ENCODE assay signal across 18 cellular contexts in genomic region chr1:244304156-244304555, GRCh38.
DNase-seq lines count a peak whose midpoint lies in the region; TF ChIP-seq lines count a peak whose summit lies in the region.
"Had no signal": no experiment of that assay in that cellular context is flagged by ENCODE, and none has a peak within 500 bp of the region (broad histone marks: within the 10 kb centered on the region; RNA-seq: fewer than 3 reads in every experiment).

No MANE protein-coding gene starts in this region.

- H3K27me3 Mint-ChIP-seq in CD8-positive, alpha-beta memory T cell: no peaks in the 10 kb centered on the region
- peaks cover 6% of the 10 kb centered on the region for H3K27me3 Mint-ChIP-seq in nephron progenitor cell (ENCODE audit: low read depth, poor library complexity)
- H3K27me3 Mint-ChIP-seq: activated T-helper 17 cell treated with anti-CD3 and anti-CD28 coated beads, Interleukin-2, amount 50 U/mL, for 72 hours had no signal

- H3K27ac Mint-ChIP-seq in CD8-positive, alpha-beta memory T cell: peak overlapping the region in 2 of 8 donors; percentile 63 to 78
- H3K27ac Mint-ChIP-seq in nephron progenitor cell: peak overlapping the region; percentile 62
- H3K27ac Mint-ChIP-seq: activated T-helper 17 cell treated with anti-CD3 and anti-CD28 coated beads, Interleukin-2, amount 50 U/mL, for 72 hours had no signal

- H3K4me3 Mint-ChIP-seq in CD8-positive, alpha-beta memory T cell: no peak overlapping the region
- H3K4me3 Mint-ChIP-seq in nephron progenitor cell: no peak overlapping the region
- H3K4me3 Mint-ChIP-seq: activated T-helper 17 cell treated with anti-CD3 and anti-CD28 coated beads, Interleukin-2, amount 50 U/mL, for 72 hours; neural crest cell had no signal

- CTCF ChIA-PET in CD8-positive, alpha-beta memory T cell (lab: Charles Lee): no interaction called here
- CTCF ChIA-PET in RWPE1 (lab: Yijun Ruan, JAX): interaction anchor here (0.8 kb wide), 1 partner anchor 45 kb away, joined by 4 read pairs; no protein-coding TSS in a partner anchor

- H3K4me3 ChIP-seq in CD8-positive, alpha-beta memory T cell (ENCODE audit: low read length): no peak overlapping the region

- peak overlapping the region; percentile 65 for H3K27ac ChIP-seq in CD8-positive, alpha-beta memory T cell (ENCODE audit: low read depth, low read length)
- 0 out of 2 replicates have a peak overlapping the region, but pooled peaks have one; percentile 15 for H3K27ac ChIP-seq in RWPE1

- no peaks in the 10 kb centered on the region for H3K36me3 ChIP-seq in CD8-positive, alpha-beta memory T cell (ENCODE audit: insufficient read depth, low read length)

- no peaks in the 10 kb centered on the region for H3K9me3 ChIP-seq in CD8-positive, alpha-beta memory T cell (ENCODE audit: low read length)

- H3K4me1 Mint-ChIP-seq in CD8-positive, alpha-beta memory T cell: peaks cover 6 to 9% (median 6%) of the 10 kb centered on the region in 3 donors
- peaks cover 45% of the 10 kb centered on the region for H3K4me1 Mint-ChIP-seq in nephron progenitor cell

- H3K27me3 ChIP-seq in CD8-positive, alpha-beta memory T cell (ENCODE audit: insufficient read depth, low read length, poor library complexity, severe bottlenecking): no peaks in the 10 kb centered on the region

- POLR2A ChIA-PET in CD8-positive, alpha-beta memory T cell (lab: Charles Lee): no interaction called here
- POLR2A ChIA-PET in RWPE1 (lab: Yijun Ruan, JAX; ENCODE audit: low non-redundant PET): no interaction called here

- TF ChIP-seq CTCF in RWPE1 (conservative IDR thresholded peaks at IDR 0.05; ENCODE audit: low read depth): no peak
- no peak for TF ChIP-seq CTCF in nephron progenitor cell (IDR thresholded peaks at IDR 0.05)

- H3K9me3 Mint-ChIP-seq in CD8-positive, alpha-beta memory T cell: no peaks in the 10 kb centered on the region
- H3K9me3 Mint-ChIP-seq in nephron progenitor cell: peaks cover 35% of the 10 kb centered on the region
- H3K9me3 Mint-ChIP-seq: activated T-helper 17 cell treated with anti-CD3 and anti-CD28 coated beads, Interleukin-2, amount 50 U/mL, for 72 hours had no signal

- H3K4me1 ChIP-seq in CD8-positive, alpha-beta memory T cell (ENCODE audit: insufficient read depth, low read length): no peaks in the 10 kb centered on the region

- no peak for DNase-seq in CD8-positive, alpha-beta memory T cell
- DNase-seq in RWPE1 (ENCODE audit: low spot score): no peak
- DNase-seq in fibroblast of gingiva (ENCODE audit: low read depth): peak; percentile 13
- DNase-seq in nephron progenitor cell: no peak
- no peak for DNase-seq in stimulated activated naive CD4-positive, alpha-beta T cell treated with Interleukin-2 at 50 U/mL for 16 hours (lab: John Stamatoyannopoulos, UW)
- DNase-seq in AG08396 (ENCODE audit: low spot score): no peak
- no peak for DNase-seq in DMS153 (lab: John Stamatoyannopoulos, UW)
- no peak for DNase-seq in NCI-H2107 treated with DMSO at 0.1 percent for 48 hours (lab: John Stamatoyannopoulos, UW; ENCODE audit: unreplicated experiment)
- DNase-seq: activated CD4-positive, CD25-positive, alpha-beta regulatory T cell; effector memory CD4-positive, alpha-beta T cell; Karpas-422; NCI-H146; SHP77; stimulated activated CD4-positive, alpha-beta T cell treated with anti-CD3 and anti-CD28 coated beads, Interleukin-15, amount 100 ng/mL, for 24 hours; stimulated activated naive CD8-positive, alpha-beta T cell treated with anti-CD3 and anti-CD28 coated beads, Interleukin-15, Interleukin-2, amounts not matched to agents 100 U/mL and 50 U/mL, for 24 hours; T-helper 1 cell had no signal

- H3K36me3 Mint-ChIP-seq in CD8-positive, alpha-beta memory T cell: peaks cover under 1 to 2% (median 2%) of the 10 kb centered on the region in 3 donors
- H3K36me3 Mint-ChIP-seq in nephron progenitor cell (ENCODE audit: low read depth): peaks cover 13% of the 10 kb centered on the region
